8 cellular contexts compared by ENCODE assay signal in genomic region chr10:72320676-72321247, GRCh38. TPM values are rescaled to one million over a fixed set of nuclear protein-coding genes. Genes with fewer than 3 reads are reported as not detected.
A peak's percentile ranks its signal among the peaks of the same experiment; 100 is the strongest.
DNase-seq lines count a peak whose midpoint lies in the region; ATAC-seq and TF ChIP-seq lines count a peak whose summit lies in the region.

No MANE protein-coding gene starts in this region.

- CTCF ChIA-PET in MCF 10A (lab: Yijun Ruan, JAX), result interaction anchor here (0.5 to 7.6 kb wide), 13 partner anchors 13 to 462 kb away, joined by 3 to 46 read pairs (median 3); partner anchors contain the start of gene DDIT4

- peak overlapping the region; percentile 95 for H3K27ac Mint-ChIP-seq in MCF 10A (ENCODE audit: low read depth, unreplicated experiment)

- DNase-seq in NCI-H146 treated with DMSO at 0.1 percent for 48 hours (lab: John Stamatoyannopoulos, UW; ENCODE audit: unreplicated experiment), result peak; percentile 27
- DNase-seq in T-helper 22 cell (ENCODE audit: low read depth), result peak; percentile 72
- peak; percentile 100 for DNase-seq in MCF 10A (ENCODE audit: unreplicated experiment)
- peak; percentile 94 for DNase-seq in kidney epithelial cell (ENCODE audit: low read depth)
- DNase-seq in stimulated activated CD4-positive, alpha-beta T cell treated with anti-CD3 and anti-CD28 coated beads, Interleukin-2, amount 100 ng/mL, for 24 hours, result peak; percentile 74 to 76

- TF ChIP-seq CTCF in MCF 10A (IDR thresholded peaks at IDR 0.05; ENCODE audit: unreplicated experiment) (no peak), kidney epithelial cell (IDR thresholded peaks at IDR 0.05; ENCODE audit: insufficient read depth, low read length, poor library complexity, severe bottlenecking) (no peak)

- no peak overlapping the region; the same call in 1 of the 2 replicates for H3K4me3 ChIP-seq in ACC112 (ENCODE audit: low read depth, low read length)
- no peak overlapping the region for H3K4me3 ChIP-seq in kidney epithelial cell (ENCODE audit: low read depth, low read length)

- no peaks in the 10 kb centered on the region for H3K27me3 ChIP-seq in ACC112 (ENCODE audit: insufficient read depth, low read length)
- H3K27me3 ChIP-seq in kidney epithelial cell (ENCODE audit: control insufficient read depth, insufficient read depth, low read length), result no peaks in the 10 kb centered on the region

- H3K36me3 Mint-ChIP-seq in MCF 10A (ENCODE audit: insufficient read depth, unreplicated experiment), result peaks cover 13% of the 10 kb centered on the region

- H3K36me3 ChIP-seq in ACC112 (ENCODE audit: insufficient read depth, low read length), result no peaks in the 10 kb centered on the region
- H3K36me3 ChIP-seq in kidney epithelial cell (ENCODE audit: control insufficient read depth, insufficient read depth, low read length), result no peaks in the 10 kb centered on the region

- peaks cover 56% of the 10 kb centered on the region for H3K4me1 ChIP-seq in ACC112 (ENCODE audit: control insufficient read depth, insufficient read depth, low read length, unreplicated experiment)

- POLR2A ChIA-PET in MCF 10A (lab: Yijun Ruan, JAX), result interaction anchor here (0.6 to 14.5 kb wide), 24 partner anchors 12 to 804 kb away, joined by 3 to 383 read pairs (median 6); partner anchors contain the start of genes ANAPC16, ASCC1 and DDIT4

- peak overlapping the region; percentile 89 for H3K27ac ChIP-seq in ACC112 (ENCODE audit: low read depth, low read length)

- H3K9me3 Mint-ChIP-seq in MCF 10A (ENCODE audit: unreplicated experiment), result no peaks in the 10 kb centered on the region

- H3K4me3 Mint-ChIP-seq in MCF 10A (ENCODE audit: unreplicated experiment), result peak overlapping the region; percentile 65

- H2AFZ ChIP-seq in ACC112 (ENCODE audit: low read length, unreplicated experiment), result no peak overlapping the region

- H3K4me1 Mint-ChIP-seq in MCF 10A (ENCODE audit: insufficient read depth, unreplicated experiment), result peaks cover 37% of the 10 kb centered on the region

- intact Hi-C loops in MCF 10A (cut with micrococcal nuclease), result loop anchor here (1.0 to 2.0 kb wide), 4 partner anchors 15 to 76 kb away; partner anchors contain the start of gene DDIT4

- ATAC-seq in GM18511 (IDR thresholded peaks at IDR 0.05; ENCODE audit: unreplicated experiment) (peak; percentile 62), HG02885 (IDR thresholded peaks at IDR 0.05; ENCODE audit: poor library complexity, unreplicated experiment) (peak; percentile 71)

- H3K79me2 ChIP-seq in ACC112 (ENCODE audit: control insufficient read depth, insufficient read depth, low read length, unreplicated experiment), result no peaks in the 10 kb centered on the region

- no peaks in the 10 kb centered on the region for H3K27me3 Mint-ChIP-seq in MCF 10A (ENCODE audit: insufficient read depth, unreplicated experiment)

- BruUV-seq in MCF 10A (replicated peaks; lab: Mats Ljungman, UMichigan), result no TSS peak

RNA-seq across cellular contexts. Expression of gene DNAJB12, which starts 34.0 kb away (rescaled TPM):
- total RNA-seq in MCF 10A (2022) (64.7 and 68.1 TPM in 2 replicates), kidney epithelial cell (34.4 and 37.9 TPM in 2 replicates)

RNA-seq across cellular contexts. Expression of gene DDIT4, which starts 47.0 kb away (rescaled TPM):
- total RNA-seq in MCF 10A (2022) (698 and 872 TPM in 2 replicates), kidney epithelial cell (278 and 280 TPM in 2 replicates)

Comparison
In these comparisons a context has a peak if more than half of its experiments do, and no peak if none do; other contexts are left out.
1. DNase-seq: peak in every context shown above with its lines; median percentile 100 in MCF 10A; 94 in kidney epithelial cell; 75 in stimulated activated CD4-positive, alpha-beta T cell treated with anti-CD3 and anti-CD28 coated beads, Interleukin-2, amount 100 ng/mL, for 24 hours; 72 in T-helper 22 cell; 27 in NCI-H146 treated with DMSO at 0.1 percent for 48 hours.